In genomic region chr18:74590606-74591005, GRCh38 we compare ENCODE assay signal across 19 cellular contexts. TPM values are rescaled to one million over a fixed set of nuclear protein-coding genes. Genes with fewer than 3 reads are reported as not detected.
"Had no signal": no experiment of that assay in that cellular context is flagged by ENCODE, and none has a peak within 500 bp of the region (broad histone marks: within the 10 kb centered on the region; RNA-seq: fewer than 3 reads in every experiment).

No MANE protein-coding gene starts in this region.

- ATAC-seq: gastroesophageal sphincter, heart right ventricle, left colon, psoas muscle, sciatic nerve had no signal

- H3K4me3 Mint-ChIP-seq: activated CD4-positive, alpha-beta T cell treated with anti-CD3 and anti-CD28 coated beads, Interleukin-2, amount 10 ng/mL, durations not matched to agents 7 days and 5 days; activated naive CD4-positive, alpha-beta T cell treated with anti-CD3 and anti-CD28 coated beads for 36 hours; nephron progenitor cell; T-helper 2 cell treated with Interferon-gamma antibody and Interleukin-4, amounts not matched to agents 5 μg/mL and 100 μg/mL, for 36 hours had no signal

- H3K9me3 ChIP-seq: gastroesophageal sphincter, heart right ventricle, psoas muscle, tibial artery had no signal

- DNase-seq: activated CD4-positive, alpha-beta T cell treated with anti-CD3 and anti-CD28 coated beads, Interleukin-2, amount 10 ng/mL, durations not matched to agents 7 days and 5 days; activated CD4-positive, CD25-positive, alpha-beta regulatory T cell; activated naive CD4-positive, alpha-beta T cell treated with anti-CD3 and anti-CD28 coated beads for 36 hours; dorsolateral prefrontal cortex; erythroblast; heart right ventricle; left colon; nephron progenitor cell; psoas muscle; stimulated activated CD4-positive, alpha-beta T cell treated with anti-CD3 and anti-CD28 coated beads, Interleukin-1b, Interleukin-23, amount 100 ng/mL, for 48 hours; tibial artery had no signal

- H3K27ac Mint-ChIP-seq: activated CD4-positive, alpha-beta T cell treated with anti-CD3 and anti-CD28 coated beads, Interleukin-2, amount 10 ng/mL, durations not matched to agents 7 days and 5 days; activated naive CD4-positive, alpha-beta T cell treated with anti-CD3 and anti-CD28 coated beads for 36 hours; activated T-helper 2 cell treated with anti-CD3 and anti-CD28 coated beads, Interferon-gamma antibody, Interleukin-2, Interleukin-4, amounts not matched to agents 10 μg/mL and 5 μg/mL and 100 μg/mL, durations not matched to agents 14 hours and 24 hours and 36 hours; nephron progenitor cell; T-helper 2 cell treated with Interferon-gamma antibody and Interleukin-4, amounts not matched to agents 5 μg/mL and 100 μg/mL, for 36 hours had no signal

- H3K27ac ChIP-seq: gastroesophageal sphincter, psoas muscle, tibial artery had no signal

- FAIRE-seq: urothelium cell line had no signal

- H3K27me3 ChIP-seq: gastroesophageal sphincter, heart right ventricle, tibial artery had no signal

- H3K4me3 ChIP-seq: dorsolateral prefrontal cortex, gastroesophageal sphincter, heart right ventricle, psoas muscle, tibial artery had no signal

- H3K9me3 Mint-ChIP-seq: activated T-helper 2 cell treated with anti-CD3 and anti-CD28 coated beads, Interferon-gamma antibody, Interleukin-2, Interleukin-4, amounts not matched to agents 10 μg/mL and 5 μg/mL and 100 μg/mL, durations not matched to agents 14 hours and 24 hours and 36 hours; nephron progenitor cell; T-helper 2 cell treated with Interferon-gamma antibody and Interleukin-4, amounts not matched to agents 5 μg/mL and 100 μg/mL, for 36 hours had no signal

RNA-seq across cellular contexts. Expression of gene CNDP1, which starts 56.3 kb away (rescaled TPM):
- total RNA-seq: activated CD4-positive, alpha-beta T cell treated with anti-CD3 and anti-CD28 coated beads, Interleukin-2, amount 10 ng/mL, durations not matched to agents 7 days and 5 days; activated CD8-positive, alpha-beta memory T cell treated with anti-CD3 and anti-CD28 coated beads for 36 hours; activated naive CD4-positive, alpha-beta T cell treated with anti-CD3 and anti-CD28 coated beads for 36 hours; left colon; lung microvascular endothelial cell; omental fat pad; psoas muscle had no signal
